11 cellular contexts compared by ENCODE assay signal in the genomic region with DNA sequence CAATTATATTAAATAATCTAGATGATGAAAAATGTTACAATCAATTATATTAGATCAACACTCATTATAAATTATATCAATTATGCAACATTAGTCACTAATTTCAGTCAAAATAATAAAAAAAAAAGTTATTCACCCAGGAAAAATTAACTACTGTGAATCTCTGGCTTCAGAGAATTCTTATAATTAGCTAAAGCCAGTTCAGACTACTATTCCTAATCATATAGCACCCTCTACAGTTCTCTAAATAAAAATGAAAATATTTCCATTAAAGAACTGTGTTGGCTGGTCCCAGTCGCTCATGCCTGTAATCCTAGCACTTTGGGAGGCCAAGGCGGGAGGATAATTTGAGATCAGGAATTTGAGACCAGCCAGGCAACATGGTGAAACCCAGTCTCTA. TPM values are rescaled to one million over a fixed set of nuclear protein-coding genes. Genes with fewer than 3 reads are reported as not detected.
A peak's percentile ranks its signal among the peaks of the same experiment; 100 is the strongest.
DNase-seq lines count a peak whose midpoint lies in the region; ATAC-seq, FAIRE-seq and TF ChIP-seq lines count a peak whose summit lies in the region.
"Had no signal": no experiment of that assay in that cellular context is flagged by ENCODE, and none has a peak within 500 bp of the region (broad histone marks: within the 10 kb centered on the region; RNA-seq: fewer than 3 reads in every experiment).

No MANE protein-coding gene starts in this region.

- peaks cover 15% of the 10 kb centered on the region for H3K4me1 ChIP-seq in GM23248 (ENCODE audit: insufficient read depth)
- H3K4me1 ChIP-seq in pancreas: peaks cover 0 to 16% (median 10%) of the 10 kb centered on the region in 3 donors

- TF ChIP-seq CTCF in choroid plexus epithelial cell (conservative IDR thresholded peaks at IDR 0.05; ENCODE audit: low read depth, low read length) (peak; percentile 23), pancreas (IDR thresholded peaks at IDR 0.05) (no peak), omental fat pad (IDR thresholded peaks at IDR 0.05) (no peak)

- H3K27ac ChIP-seq in GM23248 (no peak overlapping the region), pancreas (no peak overlapping the region)
- H3K27ac ChIP-seq: thoracic aorta had no signal

- FAIRE-seq in pancreas (lab: Jason Lieb, UNC): no peak

- H3F3A ChIP-seq in GM23248 (ENCODE audit: insufficient read depth): peaks cover 4% of the 10 kb centered on the region; the same call in 1 of the 2 replicates

- H3K27me3 ChIP-seq in GM23248 (replicated peaks; ENCODE audit: insufficient read depth) (no peaks in the 10 kb centered on the region), pancreas (no peaks in the 10 kb centered on the region)

- H3K9me2 ChIP-seq in GM23248 (ENCODE audit: insufficient read depth): no peaks in the 10 kb centered on the region

- ATAC-seq in pancreas (peak in 3 of 4 donors; percentile 52 to 62 (median 54)), omental fat pad (ENCODE audit: low FRiP score) (no peak)

- H3K79me2 ChIP-seq in GM23248 (ENCODE audit: insufficient read depth): peaks cover 100% of the 10 kb centered on the region

- WGBS in GM23248 (ENCODE audit: low coverage in 1 of 2, low lambda C conversion rate in 2 of 2, missing lambda C conversion rate in 2 of 2), 2 experiments: 43 to 47% methylated on average over 2 of the region's 2 CpGs
- 77 to 85% methylated on average over 2 of the region's 2 CpGs for WGBS in pancreas, 2 donors

- no peak overlapping the region for H3K9ac ChIP-seq in GM23248

- DNase-seq in GM23248 (peak; percentile 40), NCI-H69 (lab: John Stamatoyannopoulos, UW) (peak; percentile 19), choroid plexus epithelial cell (ENCODE audit: low read depth) (peak; percentile 38), pancreas (no peak), SHP77 (lab: John Stamatoyannopoulos, UW) (no peak), omental fat pad (ENCODE audit: low spot score) (no peak)
- no peak for DNase-seq in activated CD8-positive, alpha-beta memory T cell treated with anti-CD3 and anti-CD28 coated beads for 24 hours
- DNase-seq: activated naive CD4-positive, alpha-beta T cell treated with anti-CD3 and anti-CD28 coated beads, Interleukin-2, amount 10 ng/mL, durations not matched to agents 7 days and 5 days; NCI-H526 treated with DMSO at 0.1 percent for 48 hours; stimulated activated CD4-positive, alpha-beta T cell treated with anti-CD3 and anti-CD28 coated beads, Interleukin-2, amount 100 ng/mL, for 24 hours had no signal

- H3K36me3 ChIP-seq in GM23248 (ENCODE audit: low read depth): no peaks in the 10 kb centered on the region
- H3K36me3 ChIP-seq in pancreas: no peaks in the 10 kb centered on the region
- H3K36me3 ChIP-seq: thoracic aorta had no signal

- H3K4me3 ChIP-seq in GM23248: no peak overlapping the region
- no peak overlapping the region for H3K4me3 ChIP-seq in choroid plexus epithelial cell (ENCODE audit: low read depth, low read length)
- no peak overlapping the region for H3K4me3 ChIP-seq in pancreas
- H3K4me3 ChIP-seq: thoracic aorta had no signal

- no peak overlapping the region for H2AFZ ChIP-seq in GM23248

- H3K4me2 ChIP-seq in GM23248 (ENCODE audit: unreplicated experiment): no peak overlapping the region

- in situ Hi-C loops in GM23248 (cut with MboI): no loop called here

- H3K9me3 ChIP-seq in GM23248 (ENCODE audit: low read depth) (no peaks in the 10 kb centered on the region), pancreas (no peaks in the 10 kb centered on the region)
- H3K9me3 ChIP-seq: thoracic aorta had no signal

- H4K20me1 ChIP-seq in GM23248 (ENCODE audit: insufficient read depth): peaks cover 4% of the 10 kb centered on the region; the same call in 1 of the 2 replicates

- intact Hi-C loops in pancreas (cut with DNase I): no loop called here

RNA-seq across cellular contexts. Expression of a gene that starts 33.0 kb away (rescaled TPM):
- 13.8 and 15.0 TPM in 2 replicates for total RNA-seq in GM23248 (2014; rRNA removed; shearing (Covaris generic))
- polyA plus RNA-seq in GM23248 (2016; fragmentation: Nextera tagmentation; extraction: Ambion mirVana) (4.3 and 4.9 TPM in 2 replicates), pancreas (1 to 10 TPM; 2.4 to 3.7 TPM)
- total RNA-seq in pancreas (1 to 10 TPM; 4.7 to 9.0 (median 5.9) TPM), omental fat pad (10 to 100 TPM; 14.5 to 24.5 (median 15.1) TPM)

Comparison
In these comparisons a context has a peak if more than half of its experiments do, and no peak if none do; other contexts are left out.
1. DNase-seq: peak in GM23248 (single experiment), NCI-H69 (single experiment) and choroid plexus epithelial cell (single experiment); none in pancreas (0 of 6), SHP77 (0 of 2), activated CD8-positive, alpha-beta memory T cell treated with anti-CD3 and anti-CD28 coated beads for 24 hours (single experiment) and omental fat pad (single experiment).